8 cellular contexts compared by ENCODE assay signal in the genomic region with DNA sequence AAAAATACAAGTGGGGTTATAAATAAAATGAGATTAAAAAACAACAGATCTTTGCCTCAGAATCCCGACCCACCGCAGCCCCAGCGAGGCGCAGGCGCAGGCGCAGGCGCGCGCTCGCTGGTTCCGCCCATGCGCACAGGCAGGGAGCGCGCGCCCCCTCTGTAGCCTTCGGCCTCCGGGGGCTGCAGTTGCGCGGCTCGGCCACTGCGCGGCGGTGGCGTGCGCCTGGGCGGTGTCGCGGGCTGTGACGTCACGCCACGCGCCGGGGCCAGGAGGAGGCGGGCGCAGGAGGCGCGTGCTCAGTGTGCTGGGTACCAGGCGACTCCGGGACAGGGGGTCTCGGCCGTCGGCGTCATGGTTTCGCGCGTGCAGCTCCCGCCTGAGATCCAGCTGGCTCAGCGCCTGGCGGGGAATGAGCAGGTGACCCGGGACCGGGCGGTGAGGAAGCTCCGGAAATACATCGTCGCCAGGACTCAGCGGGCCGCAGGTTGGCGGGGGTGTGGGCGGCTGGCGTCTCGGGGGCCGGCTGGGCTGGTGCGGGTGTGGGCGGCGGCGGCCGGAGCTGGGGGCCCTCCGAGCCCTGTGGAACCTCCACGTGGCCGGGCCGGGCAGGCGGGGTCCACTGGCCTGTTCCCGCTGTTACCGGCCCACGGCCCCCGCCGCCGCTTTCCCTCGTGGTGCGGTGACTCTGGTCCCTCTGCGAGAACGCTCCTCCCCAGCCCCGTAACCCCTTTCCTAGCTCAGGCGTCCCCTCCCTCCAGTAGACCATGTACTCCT. TPM values are rescaled to one million over a fixed set of nuclear protein-coding genes. Genes with fewer than 3 reads are reported as not detected.
DNase-seq lines count a peak whose midpoint lies in the region; ATAC-seq and TF ChIP-seq lines count a peak whose summit lies in the region.

A gene with protein sequence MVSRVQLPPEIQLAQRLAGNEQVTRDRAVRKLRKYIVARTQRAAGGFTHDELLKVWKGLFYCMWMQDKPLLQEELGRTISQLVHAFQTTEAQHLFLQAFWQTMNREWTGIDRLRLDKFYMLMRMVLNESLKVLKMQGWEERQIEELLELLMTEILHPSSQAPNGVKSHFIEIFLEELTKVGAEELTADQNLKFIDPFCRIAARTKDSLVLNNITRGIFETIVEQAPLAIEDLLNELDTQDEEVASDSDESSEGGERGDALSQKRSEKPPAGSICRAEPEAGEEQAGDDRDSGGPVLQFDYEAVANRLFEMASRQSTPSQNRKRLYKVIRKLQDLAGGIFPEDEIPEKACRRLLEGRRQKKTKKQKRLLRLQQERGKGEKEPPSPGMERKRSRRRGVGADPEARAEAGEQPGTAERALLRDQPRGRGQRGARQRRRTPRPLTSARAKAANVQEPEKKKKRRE (plus strand): TSS at position 302 of the 777 bp plus-strand sequence. CDS start 53 bp downstream, at position 355.

- H3K4me3 ChIP-seq in GM12875 (ENCODE audit: low read depth, low read length) (peak within 1 kb of the TSS; percentile 84), cardiac muscle cell (peak within 1 kb of the TSS; percentile 66), transverse colon (peak within 1 kb of the TSS; percentile 70 to 97 (median 80))

- H3K4me1 ChIP-seq in cardiac muscle cell (ENCODE audit: low read depth) (peaks cover 5% of the 10 kb centered on the region), transverse colon (peaks cover 10 to 22% (median 15%) of the 10 kb centered on the region in 4 donors)

- TF ChIP-seq CTCF in GM12875 (IDR thresholded peaks at IDR 0.05; ENCODE audit: borderline replicate concordance, insufficient read depth, low read depth, low read length) = peak; percentile 99
- TF ChIP-seq CTCF in cardiac muscle cell (IDR thresholded peaks at IDR 0.05; ENCODE audit: low read depth, low read length) = peak; percentile 78
- TF ChIP-seq CTCF in transverse colon (IDR thresholded peaks at IDR 0.05) = peak; percentile 61 to 100 (median 100)

- H3K4me1 Mint-ChIP-seq in activated naive CD8-positive, alpha-beta T cell treated with anti-CD3 and anti-CD28 coated beads, Interleukin-2, amount 50 U/mL, for 24 hours = peaks cover 29% of the 10 kb centered on the region

- H3K36me3 Mint-ChIP-seq in activated naive CD8-positive, alpha-beta T cell treated with anti-CD3 and anti-CD28 coated beads, Interleukin-2, amount 50 U/mL, for 24 hours (ENCODE audit: low read depth) = peaks cover 36% of the 10 kb centered on the region

- in situ Hi-C loops in transverse colon (cut with MboI; ENCODE audit: low pct_ligation_motif_present in 1 of 4, low pct_unique_long_range_greater_than_20kb in 1 of 4, low sequenced_read_pairs in 3 of 4) = no loop called here

- DNase-seq in NCI-H1436 (lab: John Stamatoyannopoulos, UW) (peak; percentile 85), SW480 (ENCODE audit: low spot score) (peak; percentile 81), cardiac muscle cell (ENCODE audit: low read depth in 1 of 2, low spot score in 1 of 2) (peak; percentile 92 to 94), pons (ENCODE audit: low spot score) (peak; percentile 86), transverse colon (peak; percentile 93)
- DNase-seq in activated naive CD8-positive, alpha-beta T cell treated with anti-CD3 and anti-CD28 coated beads, Interleukin-2, amount 50 U/mL, for 24 hours = peak; percentile 96

- H3K36me3 ChIP-seq in cardiac muscle cell (peaks cover 19% of the 10 kb centered on the region), transverse colon (peaks cover 0 to 5% (median 3%) of the 10 kb centered on the region in 4 donors)

- H3K27ac ChIP-seq in cardiac muscle cell = peak within 1 kb of the TSS; percentile 88
- peak within 1 kb of the TSS; percentile 90 to 97 (median 94) for H3K27ac ChIP-seq in transverse colon

- intact Hi-C loops in transverse colon (cut with DNase I; ENCODE audit: low total_unique reads) = no loop called here

- no peaks in the 10 kb centered on the region for H3K9me3 Mint-ChIP-seq in activated naive CD8-positive, alpha-beta T cell treated with anti-CD3 and anti-CD28 coated beads, Interleukin-2, amount 50 U/mL, for 24 hours

- no peaks in the 10 kb centered on the region for H3K27me3 Mint-ChIP-seq in activated naive CD8-positive, alpha-beta T cell treated with anti-CD3 and anti-CD28 coated beads, Interleukin-2, amount 50 U/mL, for 24 hours

- H3K27me3 ChIP-seq in cardiac muscle cell (no peaks in the 10 kb centered on the region), transverse colon (no peaks in the 10 kb centered on the region)

- peak within 1 kb of the TSS; percentile 97 for H3K4me3 Mint-ChIP-seq in activated naive CD8-positive, alpha-beta T cell treated with anti-CD3 and anti-CD28 coated beads, Interleukin-2, amount 50 U/mL, for 24 hours

- peak; percentile 78 for TF ChIP-seq POLR2A in transverse colon (IDR thresholded peaks at IDR 0.05)

- H3K9me3 ChIP-seq in cardiac muscle cell (ENCODE audit: low read depth) (no peaks in the 10 kb centered on the region), transverse colon (no peaks in the 10 kb centered on the region)

- no peak for TF ChIP-seq EP300 in transverse colon (IDR thresholded peaks at IDR 0.05; ENCODE audit: low read depth)

- peak within 1 kb of the TSS; percentile 95 for H3K27ac Mint-ChIP-seq in activated naive CD8-positive, alpha-beta T cell treated with anti-CD3 and anti-CD28 coated beads, Interleukin-2, amount 50 U/mL, for 24 hours

- 1% methylated on average over 73 of the region's 84 CpGs; no CpG with 5 or more reads in 1 of the 2 donors for WGBS in transverse colon (ENCODE audit: low coverage in 1 of 2), 2 donors

- peak; percentile 96 for ATAC-seq in HG02798 (IDR thresholded peaks at IDR 0.05; ENCODE audit: poor library complexity, unreplicated experiment)
- peak; percentile 92 for ATAC-seq in activated naive CD8-positive, alpha-beta T cell treated with anti-CD3 and anti-CD28 coated beads, Interleukin-2, amount 50 U/mL, for 24 hours

RNA-seq across cellular contexts. Expression of the gene that starts here (rescaled TPM):
- 14.4 and 20.1 TPM in 2 replicates for total RNA-seq in cardiac muscle cell
- polyA plus RNA-seq in cardiac muscle cell = 27.8 and 32.6 TPM in 2 replicates
- total RNA-seq in transverse colon = 10 to 100 TPM in 2 of 4 donors, 1 to 10 TPM in 2; 5.2 to 26.1 (median 11.1) TPM

Comparison
In these comparisons a context has a peak if more than half of its experiments do, and no peak if none do; other contexts are left out.
1. Peak in every context shown above with its lines: DNase-seq, ATAC-seq, H3K4me3 ChIP-seq and H3K27ac ChIP-seq.